9 cellular contexts compared by ENCODE assay signal in genomic region chr11:62879554-62879953, GRCh38. TPM values are rescaled to one million over a fixed set of nuclear protein-coding genes. Genes with fewer than 3 reads are reported as not detected.
DNase-seq lines count a peak whose midpoint lies in the region; ATAC-seq and TF ChIP-seq lines count a peak whose summit lies in the region.
"Had no signal": no experiment of that assay in that cellular context is flagged by ENCODE, and none has a peak within 500 bp of the region (broad histone marks: within the 10 kb centered on the region; RNA-seq: fewer than 3 reads in every experiment).

No MANE protein-coding gene starts in this region.

- peak overlapping the region; percentile 96 to 100 (median 99) for H3K27ac ChIP-seq in BLaER1 treated with 17β-estradiol and CSF1 and Interleukin-3, amounts not matched to agents 10 nM and 100 nM
- H3K27ac ChIP-seq in endodermal cell (ENCODE audit: low read depth, low read length) (no peak overlapping the region), neural progenitor cell (peak overlapping the region; percentile 34)

- peaks cover 67% of the 10 kb centered on the region for H3F3A ChIP-seq in neural progenitor cell (ENCODE audit: low read depth)

- no peak overlapping the region for H2AFZ ChIP-seq in neural progenitor cell (replicated peaks)

- H3K4me1 Mint-ChIP-seq in endodermal cell (peaks cover 45% of the 10 kb centered on the region), neural progenitor cell (peaks cover 47% of the 10 kb centered on the region)

- peak overlapping the region; percentile 96 to 100 (median 99) for H3K9ac ChIP-seq in BLaER1 treated with 17β-estradiol and CSF1 and Interleukin-3, amounts not matched to agents 10 nM and 100 nM
- H3K9ac ChIP-seq in endodermal cell (ENCODE audit: extremely low read depth, low read length, poor library complexity, severe bottlenecking) (no peak overlapping the region), neural progenitor cell (no peak overlapping the region)

- H3K4me3 ChIP-seq in BLaER1 treated with 17β-estradiol and CSF1 and Interleukin-3, amounts not matched to agents 10 nM and 100 nM: peak overlapping the region; percentile 84 to 99 (median 94); a peak in 18 of 20 replicates
- H3K4me3 ChIP-seq in endodermal cell (ENCODE audit: low read length) (peak overlapping the region; percentile 95), neural progenitor cell (peak overlapping the region; percentile 63)

- peaks cover 37 to 43% (median 40%) of the 10 kb centered on the region in 10 experiments for H3K4me1 ChIP-seq in BLaER1 treated with 17β-estradiol and CSF1 and Interleukin-3, amounts not matched to agents 10 nM and 100 nM
- H3K4me1 ChIP-seq in endodermal cell (ENCODE audit: control insufficient read depth, insufficient read depth, low read length) (peaks cover 13% of the 10 kb centered on the region), neural progenitor cell (peaks cover 29% of the 10 kb centered on the region)

- H3K9me3 Mint-ChIP-seq in endodermal cell: no peaks in the 10 kb centered on the region
- no peaks in the 10 kb centered on the region for H3K9me3 Mint-ChIP-seq in neural progenitor cell

- WGBS in endodermal cell (ENCODE audit: insufficient coverage in 1 of 2, insufficient read length in 1 of 2), 2 experiments: 58% methylated on average over 3 of the region's 3 CpGs; no CpG with 5 or more reads in 1 of the 2 experiments

- DNase-seq in OCI-M1 (lab: John Stamatoyannopoulos, UW) (peak; percentile 38), endodermal cell (no peak), neural progenitor cell (ENCODE audit: low spot score) (no peak), HCEC 1CT (no peak), GM03348 (ENCODE audit: low spot score) (no peak)

- peaks cover 26 to 80% (median 69%) of the 10 kb centered on the region in 11 experiments for H3K36me3 ChIP-seq in BLaER1 treated with 17β-estradiol and CSF1 and Interleukin-3, amounts not matched to agents 10 nM and 100 nM
- H3K36me3 ChIP-seq in endodermal cell (ENCODE audit: control insufficient read depth, insufficient read depth, low read length): peaks cover 61% of the 10 kb centered on the region
- H3K36me3 ChIP-seq in neural progenitor cell: no peaks in the 10 kb centered on the region

- H3K27ac Mint-ChIP-seq in endodermal cell (peak overlapping the region; percentile 100), neural progenitor cell (no peak overlapping the region)

- H3K36me3 Mint-ChIP-seq in endodermal cell (ENCODE audit: low read depth) (peaks cover 60% of the 10 kb centered on the region), neural progenitor cell (peaks cover 29% of the 10 kb centered on the region)

- H3K27me3 Mint-ChIP-seq in endodermal cell (ENCODE audit: insufficient read depth) (no peaks in the 10 kb centered on the region), neural progenitor cell (ENCODE audit: insufficient read depth, low read depth) (peaks cover 7% of the 10 kb centered on the region)

- peaks cover 98% of the 10 kb centered on the region for H3K79me2 ChIP-seq in neural progenitor cell (ENCODE audit: low read depth)

- H3K4me2 ChIP-seq in BLaER1 treated with 17β-estradiol and CSF1 and Interleukin-3, amounts not matched to agents 10 nM and 100 nM: peak overlapping the region; percentile 74 to 97 (median 92)
- H3K4me2 ChIP-seq in neural progenitor cell: peak overlapping the region; percentile 95

- H3K4me3 Mint-ChIP-seq in endodermal cell: peak overlapping the region; percentile 98
- H3K4me3 Mint-ChIP-seq in neural progenitor cell: peak overlapping the region; percentile 100

- TF ChIP-seq CTCF in endodermal cell (conservative IDR thresholded peaks at IDR 0.05) (no peak), neural progenitor cell (IDR thresholded peaks at IDR 0.05) (no peak)

- no peak for ATAC-seq in GM21576 (IDR thresholded peaks at IDR 0.05; ENCODE audit: unreplicated experiment)
- ATAC-seq in HG03342 (IDR thresholded peaks at IDR 0.05; ENCODE audit: unreplicated experiment): no peak

- H3K27me3 ChIP-seq in BLaER1 treated with 17β-estradiol and CSF1 and Interleukin-3, amounts not matched to agents 10 nM and 100 nM: no peaks in the 10 kb centered on the region
- H3K27me3 ChIP-seq in endodermal cell (ENCODE audit: control insufficient read depth, insufficient read depth, low read length, poor library complexity, severe bottlenecking) (no peaks in the 10 kb centered on the region), neural progenitor cell (no peaks in the 10 kb centered on the region)

- no peaks in the 10 kb centered on the region for H3K9me3 ChIP-seq in BLaER1 treated with 17β-estradiol and CSF1 and Interleukin-3, amounts not matched to agents 10 nM and 100 nM (replicated peaks in 1 of 11)
- no peaks in the 10 kb centered on the region for H3K9me3 ChIP-seq in endodermal cell (ENCODE audit: control insufficient read depth, low read length)
- H3K9me3 ChIP-seq in neural progenitor cell (ENCODE audit: low read depth): no peaks in the 10 kb centered on the region

- H4K20me1 ChIP-seq in BLaER1 treated with 17β-estradiol and CSF1 and Interleukin-3, amounts not matched to agents 10 nM and 100 nM: peaks cover 19 to 36% (median 28%) of the 10 kb centered on the region in 11 experiments; a peak in 21 of 22 replicates
- peaks cover 36% of the 10 kb centered on the region for H4K20me1 ChIP-seq in neural progenitor cell (ENCODE audit: low read depth)

RNA-seq across cellular contexts. Expression of gene SLC3A2, which starts 1.1 kb away (rescaled TPM):
- 100 to 1,000 TPM; 438 to 488 TPM for total RNA-seq in endodermal cell
- 216 TPM for polyA plus RNA-seq in endodermal cell (2013, experiment 1 of 2)
- 179 TPM for polyA plus RNA-seq in endodermal cell (2013, experiment 2 of 2)
- 99.8 and 130 TPM in 2 replicates for total RNA-seq in neural progenitor cell (ENCODE audit: low replicate concordance)

RNA-seq across cellular contexts. Expression of gene WDR74, which starts 40.2 kb away (rescaled TPM):
- 10 to 100 TPM; 44.6 to 48.1 TPM for total RNA-seq in endodermal cell
- polyA plus RNA-seq in endodermal cell (2013, experiment 1 of 2): 130 TPM
- polyA plus RNA-seq in endodermal cell (2013, experiment 2 of 2): 195 TPM
- total RNA-seq in neural progenitor cell (ENCODE audit: low replicate concordance): 40.0 and 47.4 TPM in 2 replicates

RNA-seq across cellular contexts. Expression of gene CHRM1, which starts 41.6 kb away (rescaled TPM):
- total RNA-seq in endodermal cell (not detected), neural progenitor cell (ENCODE audit: low replicate concordance) (not detected in 2 replicates)
- polyA plus RNA-seq in endodermal cell (2013, experiment 1 of 2): 0.07 TPM
- 0.21 TPM for polyA plus RNA-seq in endodermal cell (2013, experiment 2 of 2)
- total RNA-seq: left lobe of liver had no signal

RNA-seq across cellular contexts. Expression of gene TEX54, which starts 46.9 kb away (rescaled TPM):
- not detected for total RNA-seq in endodermal cell
- not detected for polyA plus RNA-seq in endodermal cell (2013, experiment 1 of 2)
- not detected for polyA plus RNA-seq in endodermal cell (2013, experiment 2 of 2)
- total RNA-seq in neural progenitor cell (ENCODE audit: low replicate concordance): not detected in 2 replicates
- total RNA-seq: left lobe of liver had no signal

RNA-seq across cellular contexts. Expression of gene STX5, which starts 47.7 kb away (rescaled TPM):
- total RNA-seq in endodermal cell (10 to 100 TPM; 36.9 to 37.3 TPM), neural progenitor cell (ENCODE audit: low replicate concordance) (30.2 and 32.9 TPM in 2 replicates)
- 38.8 TPM for polyA plus RNA-seq in endodermal cell (2013, experiment 1 of 2)
- polyA plus RNA-seq in endodermal cell (2013, experiment 2 of 2): 35.1 TPM

Comparison
In these comparisons a context has a peak if more than half of its experiments do, and no peak if none do; other contexts are left out.
1. H3K9ac ChIP-seq: peak in BLaER1 treated with 17β-estradiol and CSF1 and Interleukin-3, amounts not matched to agents 10 nM and 100 nM (11 of 11); none in endodermal cell (single experiment) and neural progenitor cell (single experiment).
2. Peak in every context shown above with its lines, with median percentiles within 50 percentile points of each other: H3K4me3 ChIP-seq.